28 cellular contexts compared by ENCODE assay signal in the genomic region with DNA sequence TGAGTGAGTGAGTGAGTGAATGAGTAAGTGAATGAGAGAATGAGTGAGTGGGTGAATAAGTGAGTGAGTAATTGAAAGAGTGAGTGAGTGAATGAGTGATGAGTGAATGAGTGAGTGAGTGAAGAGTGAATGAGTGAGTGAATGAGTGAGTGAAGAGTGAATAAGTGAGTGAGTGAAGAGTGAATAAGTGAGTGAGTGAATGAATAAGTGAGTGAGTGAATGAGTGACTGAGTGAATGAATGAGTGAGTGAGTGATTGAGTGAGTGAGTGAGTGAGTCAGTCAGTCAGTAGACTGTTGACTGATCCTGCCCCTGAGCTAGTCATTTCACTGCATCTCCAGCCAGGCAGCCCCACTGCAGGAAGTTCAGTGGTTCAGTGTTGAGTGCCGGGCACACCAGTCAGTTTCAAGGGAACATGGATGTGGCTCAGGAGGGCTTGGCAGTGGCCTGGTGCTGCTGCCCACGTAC.
DNase-seq lines count a peak whose midpoint lies in the region; ATAC-seq, FAIRE-seq and TF ChIP-seq lines count a peak whose summit lies in the region.
"Had no signal": no experiment of that assay in that cellular context is flagged by ENCODE, and none has a peak within 500 bp of the region (broad histone marks: within the 10 kb centered on the region; RNA-seq: fewer than 3 reads in every experiment).

No MANE protein-coding gene starts in this region.

- no peaks in the 10 kb centered on the region for H3K36me3 Mint-ChIP-seq in stimulated activated effector memory CD8-positive, alpha-beta T cell treated with anti-CD3 and anti-CD28 coated beads, Interleukin-12 subunit alpha, Interleukin-12 subunit beta, amount 100 ng/mL, for 72 hours
- H3K36me3 Mint-ChIP-seq: activated naive CD4-positive, alpha-beta T cell treated with anti-CD3 and anti-CD28 coated beads, Interleukin-2, amount 50 U/mL, for 24 hours; neural progenitor cell; stimulated activated memory B cell treated with anti-CD40 and anti-IgM and Interleukin-4, amounts not matched to agents 10 μg/mL and 1 μg/mL and 100 μg/mL, for 72 hours had no signal

- no peak overlapping the region for H3K4me3 ChIP-seq in bronchial epithelial cell (ENCODE audit: low read depth, low read length)
- H3K4me3 ChIP-seq: ascending aorta, BLaER1, heart right ventricle, neural progenitor cell had no signal

- peaks cover 5% of the 10 kb centered on the region for H3K9me3 Mint-ChIP-seq in stimulated activated effector memory CD8-positive, alpha-beta T cell treated with anti-CD3 and anti-CD28 coated beads, Interleukin-12 subunit alpha, Interleukin-12 subunit beta, amount 100 ng/mL, for 72 hours
- H3K9me3 Mint-ChIP-seq: activated naive CD4-positive, alpha-beta T cell treated with anti-CD3 and anti-CD28 coated beads, Interleukin-2, amount 50 U/mL, for 24 hours; effector memory CD8-positive, alpha-beta T cell; HFFc6; neural progenitor cell had no signal

- peak; percentile 58 for FAIRE-seq in bronchial epithelial cell (lab: Jason Lieb, UNC)
- FAIRE-seq: RCC 7860, TTC549 had no signal

- no peaks in the 10 kb centered on the region for H3K36me3 ChIP-seq in bronchial epithelial cell (ENCODE audit: control insufficient read depth, insufficient read depth, low read length)
- H3K36me3 ChIP-seq: ascending aorta, heart right ventricle, neural progenitor cell had no signal

- no peak overlapping the region for H3K27ac Mint-ChIP-seq in stimulated activated effector memory CD8-positive, alpha-beta T cell treated with anti-CD3 and anti-CD28 coated beads, Interleukin-12 subunit alpha, Interleukin-12 subunit beta, amount 100 ng/mL, for 72 hours
- H3K27ac Mint-ChIP-seq: activated naive CD4-positive, alpha-beta T cell treated with anti-CD3 and anti-CD28 coated beads, Interleukin-2, amount 50 U/mL, for 24 hours; effector memory CD8-positive, alpha-beta T cell; HFFc6; memory B cell; neural progenitor cell; progenitor cell of endocrine pancreas; stimulated activated memory B cell treated with anti-CD40 and anti-IgM and Interleukin-4, amounts not matched to agents 10 μg/mL and 1 μg/mL and 100 μg/mL, for 72 hours had no signal

- intact Hi-C loops in left ventricle myocardium superior (cut with micrococcal nuclease) = no loop called here
- intact Hi-C loops in Right ventricle myocardium inferior (cut with DNase I) = no loop called here

- peaks cover 8% of the 10 kb centered on the region for H3K4me1 Mint-ChIP-seq in stimulated activated effector memory CD8-positive, alpha-beta T cell treated with anti-CD3 and anti-CD28 coated beads, Interleukin-12 subunit alpha, Interleukin-12 subunit beta, amount 100 ng/mL, for 72 hours
- H3K4me1 Mint-ChIP-seq: activated naive CD4-positive, alpha-beta T cell treated with anti-CD3 and anti-CD28 coated beads, Interleukin-2, amount 50 U/mL, for 24 hours; memory B cell; stimulated activated memory B cell treated with anti-CD40 and anti-IgM and Interleukin-4, amounts not matched to agents 10 μg/mL and 1 μg/mL and 100 μg/mL, for 72 hours had no signal

- peak; percentile 6 for DNase-seq in left ventricle myocardium superior
- no peak for DNase-seq in Right ventricle myocardium inferior (ENCODE audit: missing footprints)
- DNase-seq in RPMI7951 (ENCODE audit: low read depth) = peak; percentile 43
- no peak for DNase-seq in bronchial epithelial cell (ENCODE audit: low read depth)
- no peak for DNase-seq in stimulated activated effector memory CD8-positive, alpha-beta T cell treated with anti-CD3 and anti-CD28 coated beads, Interleukin-12 subunit alpha, Interleukin-12 subunit beta, amount 100 ng/mL, for 72 hours (ENCODE audit: low spot score in 2 of 2)
- no peak for DNase-seq in activated gamma-delta T cell treated with Interleukin-2 at 50 U/mL for 16 hours
- no peak for DNase-seq in amygdala (lab: John Stamatoyannopoulos, UW)
- DNase-seq: cortex of kidney; DMS79 treated with DMSO at 0.1 percent for 48 hours; effector memory CD8-positive, alpha-beta T cell; heart right ventricle; HFFc6; NCI-H2029 treated with DMSO at 0.1 percent for 48 hours; NCI-H2227 treated with DMSO at 0.1 percent for 48 hours; NCI-H526 treated with DMSO at 0.1 percent for 48 hours; stimulated activated CD4-positive, alpha-beta T cell treated with anti-CD3 and anti-CD28 coated beads, Interleukin-4, amount 100 ng/mL, for 24 hours had no signal

- TF ChIP-seq CTCF in bronchial epithelial cell (IDR thresholded peaks at IDR 0.05; ENCODE audit: insufficient read depth, low read length, severe bottlenecking) = no peak

- no peaks in the 10 kb centered on the region for H3K27me3 ChIP-seq in bronchial epithelial cell (ENCODE audit: control insufficient read depth, insufficient read depth, low read length)
- H3K27me3 ChIP-seq: ascending aorta, BLaER1, neural progenitor cell had no signal

- no peak overlapping the region for H3K4me3 Mint-ChIP-seq in stimulated activated effector memory CD8-positive, alpha-beta T cell treated with anti-CD3 and anti-CD28 coated beads, Interleukin-12 subunit alpha, Interleukin-12 subunit beta, amount 100 ng/mL, for 72 hours
- H3K4me3 Mint-ChIP-seq: activated naive CD4-positive, alpha-beta T cell treated with anti-CD3 and anti-CD28 coated beads, Interleukin-2, amount 50 U/mL, for 24 hours; effector memory CD8-positive, alpha-beta T cell; HFFc6; memory B cell; neural progenitor cell; stimulated activated memory B cell treated with anti-CD40 and anti-IgM and Interleukin-4, amounts not matched to agents 10 μg/mL and 1 μg/mL and 100 μg/mL, for 72 hours had no signal

- ATAC-seq in left ventricle myocardium superior (no peak), Right ventricle myocardium inferior (no peak), GM18502 (IDR thresholded peaks at IDR 0.05; ENCODE audit: poor library complexity, unreplicated experiment) (no peak)
- ATAC-seq in stimulated activated effector memory CD8-positive, alpha-beta T cell treated with anti-CD3 and anti-CD28 coated beads, Interleukin-12 subunit alpha, Interleukin-12 subunit beta, amount 100 ng/mL, for 72 hours = peak; percentile 76
- ATAC-seq: activated CD4-positive, CD25-positive, alpha-beta regulatory T cell treated with anti-CD3 and anti-CD28 coated beads, Interleukin-2, amount 50 U/mL, for 24 hours; effector memory CD8-positive, alpha-beta T cell; heart right ventricle; sciatic nerve; stimulated activated memory B cell treated with anti-CD40 and anti-IgM and Interleukin-4, amounts not matched to agents 10 μg/mL and 1 μg/mL and 100 μg/mL, for 72 hours had no signal

Comparison
In these comparisons a context has a peak if more than half of its experiments do, and no peak if none do; other contexts are left out.
1. DNase-seq: peak in left ventricle myocardium superior (single experiment) and RPMI7951 (single experiment); none in Right ventricle myocardium inferior (single experiment), bronchial epithelial cell (single experiment), stimulated activated effector memory CD8-positive, alpha-beta T cell treated with anti-CD3 and anti-CD28 coated beads, Interleukin-12 subunit alpha, Interleukin-12 subunit beta, amount 100 ng/mL, for 72 hours (0 of 2), activated gamma-delta T cell treated with Interleukin-2 at 50 U/mL for 16 hours (single experiment) and amygdala (0 of 56).